In the genomic region with DNA sequence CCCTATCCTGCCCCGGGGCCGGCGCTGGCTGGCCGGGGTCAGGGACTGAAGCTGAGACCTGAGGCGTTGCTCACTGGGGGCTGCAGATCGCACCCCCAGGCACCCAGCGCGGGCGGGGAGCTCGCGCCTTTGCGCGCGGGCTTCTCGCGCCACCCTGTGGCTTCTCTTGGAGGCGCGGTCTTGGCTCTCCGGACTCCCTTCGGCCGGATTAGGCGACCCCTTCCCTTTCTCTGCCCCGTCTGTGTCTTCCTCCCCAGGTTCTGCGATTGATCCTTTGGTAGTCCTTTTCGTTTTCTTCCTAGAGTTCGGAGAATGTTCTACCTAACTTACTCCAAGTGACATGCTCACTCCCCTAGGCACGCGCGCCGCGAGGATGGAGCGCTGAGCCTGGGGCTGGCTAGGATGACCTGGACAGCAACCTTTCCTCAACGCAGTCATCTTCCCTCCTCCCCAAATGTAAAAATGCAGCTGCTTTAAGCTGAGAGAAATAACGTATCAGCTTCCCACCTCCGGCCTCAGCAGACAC, we compare ENCODE assay signal across 1 cellular context.
TF ChIP-seq lines count a peak whose summit lies in the region.

No MANE protein-coding gene starts in this region.

TF ChIP-seq in K562, 482 proteins besides CTCF, POLR2A, EP300 and RAD21 (continued from another document and continues in another):
- TF ChIP-seq, protein P1, sequence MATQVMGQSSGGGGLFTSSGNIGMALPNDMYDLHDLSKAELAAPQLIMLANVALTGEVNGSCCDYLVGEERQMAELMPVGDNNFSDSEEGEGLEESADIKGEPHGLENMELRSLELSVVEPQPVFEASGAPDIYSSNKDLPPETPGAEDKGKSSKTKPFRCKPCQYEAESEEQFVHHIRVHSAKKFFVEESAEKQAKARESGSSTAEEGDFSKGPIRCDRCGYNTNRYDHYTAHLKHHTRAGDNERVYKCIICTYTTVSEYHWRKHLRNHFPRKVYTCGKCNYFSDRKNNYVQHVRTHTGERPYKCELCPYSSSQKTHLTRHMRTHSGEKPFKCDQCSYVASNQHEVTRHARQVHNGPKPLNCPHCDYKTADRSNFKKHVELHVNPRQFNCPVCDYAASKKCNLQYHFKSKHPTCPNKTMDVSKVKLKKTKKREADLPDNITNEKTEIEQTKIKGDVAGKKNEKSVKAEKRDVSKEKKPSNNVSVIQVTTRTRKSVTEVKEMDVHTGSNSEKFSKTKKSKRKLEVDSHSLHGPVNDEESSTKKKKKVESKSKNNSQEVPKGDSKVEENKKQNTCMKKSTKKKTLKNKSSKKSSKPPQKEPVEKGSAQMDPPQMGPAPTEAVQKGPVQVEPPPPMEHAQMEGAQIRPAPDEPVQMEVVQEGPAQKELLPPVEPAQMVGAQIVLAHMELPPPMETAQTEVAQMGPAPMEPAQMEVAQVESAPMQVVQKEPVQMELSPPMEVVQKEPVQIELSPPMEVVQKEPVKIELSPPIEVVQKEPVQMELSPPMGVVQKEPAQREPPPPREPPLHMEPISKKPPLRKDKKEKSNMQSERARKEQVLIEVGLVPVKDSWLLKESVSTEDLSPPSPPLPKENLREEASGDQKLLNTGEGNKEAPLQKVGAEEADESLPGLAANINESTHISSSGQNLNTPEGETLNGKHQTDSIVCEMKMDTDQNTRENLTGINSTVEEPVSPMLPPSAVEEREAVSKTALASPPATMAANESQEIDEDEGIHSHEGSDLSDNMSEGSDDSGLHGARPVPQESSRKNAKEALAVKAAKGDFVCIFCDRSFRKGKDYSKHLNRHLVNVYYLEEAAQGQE (CRISPR knock-in tag; IDR thresholded peaks at IDR 0.05; ENCODE audit: low read depth) = 0 out of 2 replicates have a peak, but pooled peaks have one; percentile 16
- TF ChIP-seq, protein P2, sequence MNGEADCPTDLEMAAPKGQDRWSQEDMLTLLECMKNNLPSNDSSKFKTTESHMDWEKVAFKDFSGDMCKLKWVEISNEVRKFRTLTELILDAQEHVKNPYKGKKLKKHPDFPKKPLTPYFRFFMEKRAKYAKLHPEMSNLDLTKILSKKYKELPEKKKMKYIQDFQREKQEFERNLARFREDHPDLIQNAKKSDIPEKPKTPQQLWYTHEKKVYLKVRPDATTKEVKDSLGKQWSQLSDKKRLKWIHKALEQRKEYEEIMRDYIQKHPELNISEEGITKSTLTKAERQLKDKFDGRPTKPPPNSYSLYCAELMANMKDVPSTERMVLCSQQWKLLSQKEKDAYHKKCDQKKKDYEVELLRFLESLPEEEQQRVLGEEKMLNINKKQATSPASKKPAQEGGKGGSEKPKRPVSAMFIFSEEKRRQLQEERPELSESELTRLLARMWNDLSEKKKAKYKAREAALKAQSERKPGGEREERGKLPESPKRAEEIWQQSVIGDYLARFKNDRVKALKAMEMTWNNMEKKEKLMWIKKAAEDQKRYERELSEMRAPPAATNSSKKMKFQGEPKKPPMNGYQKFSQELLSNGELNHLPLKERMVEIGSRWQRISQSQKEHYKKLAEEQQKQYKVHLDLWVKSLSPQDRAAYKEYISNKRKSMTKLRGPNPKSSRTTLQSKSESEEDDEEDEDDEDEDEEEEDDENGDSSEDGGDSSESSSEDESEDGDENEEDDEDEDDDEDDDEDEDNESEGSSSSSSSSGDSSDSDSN (IDR thresholded peaks at IDR 0.05; ENCODE audit: borderline replicate concordance in 1 of 2, low read depth in 2 of 2, low read length in 2 of 2) = peak in 1 of 2 experiments; percentile 19; a peak in 1 of 4 replicates
- TF ChIP-seq ATF1 (CRISPR knock-in tag; IDR thresholded peaks at IDR 0.05) (no peak), ATF1 (tag; IDR thresholded peaks at IDR 0.05) (0 out of 2 replicates have a peak, but pooled peaks have one; percentile 13), SMAD4 (CRISPR knock-in tag; conservative IDR thresholded peaks at IDR 0.05) (peak; percentile 25; the same call in 1 of the 2 replicates), ZBTB2 (IDR thresholded peaks at IDR 0.05) (peak; percentile 56; the same call in 1 of the 2 replicates), ZNF263 (CRISPR knock-in tag; IDR thresholded peaks at IDR 0.05; ENCODE audit: borderline replicate concordance) (peak; percentile 98), CXXC5 (CRISPR knock-in tag; IDR thresholded peaks at IDR 0.05) (peak; percentile 52), HDAC1 (IDR thresholded peaks at IDR 0.05) (peak in 1 of 2 experiments; percentile 72; a peak in 2 of 4 replicates), EGR1 (conservative IDR thresholded peaks at IDR 0.05) (peak; percentile 40), NBN (IDR thresholded peaks at IDR 0.05; ENCODE audit: low read depth) (0 out of 2 replicates have a peak, but pooled peaks have one; percentile 79), ARNT (IDR thresholded peaks at IDR 0.05) (peak in 1 of 2 experiments; percentile 21; a peak in 1 of 4 replicates), ZBTB17 (CRISPR knock-in tag; IDR thresholded peaks at IDR 0.05) (0 out of 2 replicates have a peak, but pooled peaks have one; percentile 35), ZHX1 (conservative IDR thresholded peaks at IDR 0.05; ENCODE audit: low read length) (no peak), HDAC6 (IDR thresholded peaks at IDR 0.05; ENCODE audit: low read depth, low read length) (no peak), SMARCE1 (IDR thresholded peaks at IDR 0.05) (peak; percentile 44; the same call in 1 of the 2 replicates), ATF3 (IDR thresholded peaks at IDR 0.05) (no peak), ATF3 (CRISPR knock-in tag; conservative IDR thresholded peaks at IDR 0.05) (no peak), MYC (IDR thresholded peaks at IDR 0.05; ENCODE audit: low read depth, low read length) (peak; percentile 21; the same call in 1 of the 2 replicates), MYC (CRISPR knock-in tag; IDR thresholded peaks at IDR 0.05; ENCODE audit: borderline replicate concordance, low read depth) (no peak), NR4A1 (CRISPR knock-in tag; IDR thresholded peaks at IDR 0.05) (no peak), NR4A1 (tag; IDR thresholded peaks at IDR 0.05) (0 out of 2 replicates have a peak, but pooled peaks have one; percentile 19), SIN3A (IDR thresholded peaks at IDR 0.05; ENCODE audit: borderline replicate concordance in 2 of 2, control insufficient read depth in 1 of 2, low read depth in 2 of 2, low read length in 2 of 2) (peak in 1 of 2 experiments; percentile 36; a peak in 1 of 4 replicates), TCF3 (CRISPR knock-in tag; IDR thresholded peaks at IDR 0.05) (no peak)
- TF ChIP-seq, protein P3, sequence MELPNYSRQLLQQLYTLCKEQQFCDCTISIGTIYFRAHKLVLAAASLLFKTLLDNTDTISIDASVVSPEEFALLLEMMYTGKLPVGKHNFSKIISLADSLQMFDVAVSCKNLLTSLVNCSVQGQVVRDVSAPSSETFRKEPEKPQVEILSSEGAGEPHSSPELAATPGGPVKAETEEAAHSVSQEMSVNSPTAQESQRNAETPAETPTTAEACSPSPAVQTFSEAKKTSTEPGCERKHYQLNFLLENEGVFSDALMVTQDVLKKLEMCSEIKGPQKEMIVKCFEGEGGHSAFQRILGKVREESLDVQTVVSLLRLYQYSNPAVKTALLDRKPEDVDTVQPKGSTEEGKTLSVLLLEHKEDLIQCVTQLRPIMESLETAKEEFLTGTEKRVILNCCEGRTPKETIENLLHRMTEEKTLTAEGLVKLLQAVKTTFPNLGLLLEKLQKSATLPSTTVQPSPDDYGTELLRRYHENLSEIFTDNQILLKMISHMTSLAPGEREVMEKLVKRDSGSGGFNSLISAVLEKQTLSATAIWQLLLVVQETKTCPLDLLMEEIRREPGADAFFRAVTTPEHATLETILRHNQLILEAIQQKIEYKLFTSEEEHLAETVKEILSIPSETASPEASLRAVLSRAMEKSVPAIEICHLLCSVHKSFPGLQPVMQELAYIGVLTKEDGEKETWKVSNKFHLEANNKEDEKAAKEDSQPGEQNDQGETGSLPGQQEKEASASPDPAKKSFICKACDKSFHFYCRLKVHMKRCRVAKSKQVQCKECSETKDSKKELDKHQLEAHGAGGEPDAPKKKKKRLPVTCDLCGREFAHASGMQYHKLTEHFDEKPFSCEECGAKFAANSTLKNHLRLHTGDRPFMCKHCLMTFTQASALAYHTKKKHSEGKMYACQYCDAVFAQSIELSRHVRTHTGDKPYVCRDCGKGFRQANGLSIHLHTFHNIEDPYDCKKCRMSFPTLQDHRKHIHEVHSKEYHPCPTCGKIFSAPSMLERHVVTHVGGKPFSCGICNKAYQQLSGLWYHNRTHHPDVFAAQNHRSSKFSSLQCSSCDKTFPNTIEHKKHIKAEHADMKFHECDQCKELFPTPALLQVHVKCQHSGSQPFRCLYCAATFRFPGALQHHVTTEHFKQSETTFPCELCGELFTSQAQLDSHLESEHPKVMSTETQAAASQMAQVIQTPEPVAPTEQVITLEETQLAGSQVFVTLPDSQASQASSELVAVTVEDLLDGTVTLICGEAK (IDR thresholded peaks at IDR 0.05) = 0 out of 2 replicates have a peak, but pooled peaks have one; percentile 31
- TF ChIP-seq, protein P3 (CRISPR knock-in tag; IDR thresholded peaks at IDR 0.05) = no peak
- TF ChIP-seq, protein P4, sequence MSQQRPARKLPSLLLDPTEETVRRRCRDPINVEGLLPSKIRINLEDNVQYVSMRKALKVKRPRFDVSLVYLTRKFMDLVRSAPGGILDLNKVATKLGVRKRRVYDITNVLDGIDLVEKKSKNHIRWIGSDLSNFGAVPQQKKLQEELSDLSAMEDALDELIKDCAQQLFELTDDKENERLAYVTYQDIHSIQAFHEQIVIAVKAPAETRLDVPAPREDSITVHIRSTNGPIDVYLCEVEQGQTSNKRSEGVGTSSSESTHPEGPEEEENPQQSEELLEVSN (IDR thresholded peaks at IDR 0.05; ENCODE audit: borderline replicate concordance in 1 of 2, extremely low read depth in 1 of 2, insufficient read depth in 1 of 2, insufficient read length in 1 of 2, low read depth in 1 of 2, low read length in 1 of 2, poor library complexity in 1 of 2, severe bottlenecking in 1 of 2) = peak; percentile 45 to 80
- TF ChIP-seq, protein P5, sequence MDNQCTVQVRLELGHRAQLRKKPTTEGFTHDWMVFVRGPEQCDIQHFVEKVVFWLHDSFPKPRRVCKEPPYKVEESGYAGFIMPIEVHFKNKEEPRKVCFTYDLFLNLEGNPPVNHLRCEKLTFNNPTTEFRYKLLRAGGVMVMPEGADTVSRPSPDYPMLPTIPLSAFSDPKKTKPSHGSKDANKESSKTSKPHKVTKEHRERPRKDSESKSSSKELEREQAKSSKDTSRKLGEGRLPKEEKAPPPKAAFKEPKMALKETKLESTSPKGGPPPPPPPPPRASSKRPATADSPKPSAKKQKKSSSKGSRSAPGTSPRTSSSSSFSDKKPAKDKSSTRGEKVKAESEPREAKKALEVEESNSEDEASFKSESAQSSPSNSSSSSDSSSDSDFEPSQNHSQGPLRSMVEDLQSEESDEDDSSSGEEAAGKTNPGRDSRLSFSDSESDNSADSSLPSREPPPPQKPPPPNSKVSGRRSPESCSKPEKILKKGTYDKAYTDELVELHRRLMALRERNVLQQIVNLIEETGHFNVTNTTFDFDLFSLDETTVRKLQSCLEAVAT (IDR thresholded peaks at IDR 0.05) = peak in 1 of 2 experiments; percentile 28; a peak in 1 of 4 replicates
